14 cellular contexts compared by ENCODE assay signal in genomic region chr9:137388589-137389427, GRCh38. TPM values are rescaled to one million over a fixed set of nuclear protein-coding genes. Genes with fewer than 3 reads are reported as not detected.
"Had no signal": no experiment of that assay in that cellular context is flagged by ENCODE, and none has a peak within 500 bp of the region (broad histone marks: within the 10 kb centered on the region; RNA-seq: fewer than 3 reads in every experiment).

No MANE protein-coding gene starts in this region.

- H3K4me1 ChIP-seq: breast epithelium, parathyroid adenoma had no signal

- H3K9me3 Mint-ChIP-seq: activated naive CD8-positive, alpha-beta T cell treated with anti-CD3 and anti-CD28 coated beads for 36 hours; stimulated activated naive B cell treated with anti-CD40 and anti-IgM and Interleukin-4, amounts not matched to agents 10 μg/mL and 1 μg/mL and 100 μg/mL, for 72 hours had no signal

- DNase-seq: activated CD4-positive, alpha-beta T cell treated with anti-CD3 and anti-CD28 coated beads for 4 hours; activated naive CD8-positive, alpha-beta T cell treated with anti-CD3 and anti-CD28 coated beads for 36 hours; activated T-cell treated with anti-CD3 and anti-CD28 coated beads for 4 hours; aorta; dorsolateral prefrontal cortex; foreskin melanocyte; islet precursor cell; retina; small intestine; stimulated activated naive B cell treated with anti-CD40 and anti-IgM and Interleukin-4, amounts not matched to agents 10 μg/mL and 1 μg/mL and 100 μg/mL, for 72 hours; trophoblast cell had no signal

- H3K4me3 ChIP-seq: breast epithelium, dorsolateral prefrontal cortex had no signal

- H3K36me3 Mint-ChIP-seq: activated naive CD8-positive, alpha-beta T cell treated with anti-CD3 and anti-CD28 coated beads for 36 hours had no signal

- H3K4me3 Mint-ChIP-seq: activated naive CD8-positive, alpha-beta T cell treated with anti-CD3 and anti-CD28 coated beads for 36 hours; stimulated activated naive B cell treated with anti-CD40 and anti-IgM and Interleukin-4, amounts not matched to agents 10 μg/mL and 1 μg/mL and 100 μg/mL, for 72 hours had no signal

- H3K9me3 ChIP-seq: breast epithelium had no signal

- H3K27me3 Mint-ChIP-seq: activated naive CD8-positive, alpha-beta T cell treated with anti-CD3 and anti-CD28 coated beads for 36 hours; stimulated activated naive B cell treated with anti-CD40 and anti-IgM and Interleukin-4, amounts not matched to agents 10 μg/mL and 1 μg/mL and 100 μg/mL, for 72 hours had no signal

- H3K27ac Mint-ChIP-seq: activated naive CD8-positive, alpha-beta T cell treated with anti-CD3 and anti-CD28 coated beads for 36 hours; stimulated activated naive B cell treated with anti-CD40 and anti-IgM and Interleukin-4, amounts not matched to agents 10 μg/mL and 1 μg/mL and 100 μg/mL, for 72 hours had no signal

- ATAC-seq: stimulated activated naive B cell treated with anti-CD40 and anti-IgM and Interleukin-4, amounts not matched to agents 10 μg/mL and 1 μg/mL and 100 μg/mL, for 72 hours had no signal

- H3K36me3 ChIP-seq: breast epithelium had no signal

- H3K27me3 ChIP-seq: breast epithelium, dorsolateral prefrontal cortex had no signal

RNA-seq across cellular contexts. Expression of gene ENTPD8, which starts 52.3 kb away (rescaled TPM):
- total RNA-seq: activated CD8-positive, alpha-beta memory T cell treated with anti-CD3 and anti-CD28 coated beads for 36 hours; activated naive CD8-positive, alpha-beta T cell treated with anti-CD3 and anti-CD28 coated beads for 36 hours; aorta had no signal
